In genomic region chr17:59829217-59830006, GRCh38 we compare ENCODE assay signal across 8 cellular contexts.
DNase-seq lines count a peak whose midpoint lies in the region; ATAC-seq and TF ChIP-seq lines count a peak whose summit lies in the region.

No MANE protein-coding gene starts in this region.

- H3K27me3 Mint-ChIP-seq in activated naive CD8-positive, alpha-beta T cell treated with anti-CD3 and anti-CD28 coated beads, Interleukin-2, amount 10 ng/mL, durations not matched to agents 7 days and 5 days = no peaks in the 10 kb centered on the region

- H3K27ac Mint-ChIP-seq in activated naive CD8-positive, alpha-beta T cell treated with anti-CD3 and anti-CD28 coated beads, Interleukin-2, amount 10 ng/mL, durations not matched to agents 7 days and 5 days = peak overlapping the region; percentile 96

- no peak for TF ChIP-seq POLR2A in stomach (IDR thresholded peaks at IDR 0.05)

- peak overlapping the region in 1 of 4 donors; percentile 20 for H3K4me3 ChIP-seq in stomach

- H3K36me3 ChIP-seq in stomach = no peaks in the 10 kb centered on the region

- no peaks in the 10 kb centered on the region for H3K9me3 Mint-ChIP-seq in activated naive CD8-positive, alpha-beta T cell treated with anti-CD3 and anti-CD28 coated beads, Interleukin-2, amount 10 ng/mL, durations not matched to agents 7 days and 5 days

- WGBS in stomach, 5 donors = 14 to 28% (median 22%) methylated on average over 4 of the region's 4 CpGs

- intact Hi-C loops in stomach (cut with DNase I; ENCODE audit: low total_unique reads) = no loop called here

- POLR2A ChIA-PET in activated naive CD8-positive, alpha-beta T cell treated with anti-CD3 and anti-CD28 coated beads, Interleukin-2, amount 10 ng/mL, durations not matched to agents 7 days and 5 days (lab: Charles Lee) = interaction anchor here (0.5 to 8.9 kb wide), 6 partner anchors 10 to 76 kb away, joined by 3 to 158 read pairs (median 4); no protein-coding TSS in a partner anchor

- TF ChIP-seq EP300 in stomach (IDR thresholded peaks at IDR 0.05) = no peak

- peaks cover 5% of the 10 kb centered on the region for H3K36me3 Mint-ChIP-seq in activated naive CD8-positive, alpha-beta T cell treated with anti-CD3 and anti-CD28 coated beads, Interleukin-2, amount 10 ng/mL, durations not matched to agents 7 days and 5 days

- DNase-seq in DMS153 treated with DMSO at 0.1 percent for 48 hours (lab: John Stamatoyannopoulos, UW; ENCODE audit: unreplicated experiment) (peak; percentile 98), NCI-H524 (lab: John Stamatoyannopoulos, UW) (peak; percentile 91 to 97), hepatic stellate cell (ENCODE audit: low spot score) (peak; percentile 70), stomach (no peak), globus pallidus (ENCODE audit: low spot score) (no peak)
- no peak for DNase-seq in activated naive CD8-positive, alpha-beta T cell treated with anti-CD3 and anti-CD28 coated beads, Interleukin-2, amount 10 ng/mL, durations not matched to agents 7 days and 5 days

- ATAC-seq in GM19351 (IDR thresholded peaks at IDR 0.05; ENCODE audit: unreplicated experiment) (peak; percentile 76), HG03432 (IDR thresholded peaks at IDR 0.05; ENCODE audit: unreplicated experiment) (peak; percentile 76)
- peak; percentile 88 for ATAC-seq in activated naive CD8-positive, alpha-beta T cell treated with anti-CD3 and anti-CD28 coated beads, Interleukin-2, amount 10 ng/mL, durations not matched to agents 7 days and 5 days (ENCODE audit: low read depth)

- peaks cover 42 to 89% (median 59%) of the 10 kb centered on the region in 4 donors for H3K4me1 ChIP-seq in stomach

- H3K4me3 Mint-ChIP-seq in activated naive CD8-positive, alpha-beta T cell treated with anti-CD3 and anti-CD28 coated beads, Interleukin-2, amount 10 ng/mL, durations not matched to agents 7 days and 5 days = peak overlapping the region; percentile 82

- H3K27me3 ChIP-seq in stomach = no peaks in the 10 kb centered on the region

- peaks cover 66% of the 10 kb centered on the region for H3K4me1 Mint-ChIP-seq in activated naive CD8-positive, alpha-beta T cell treated with anti-CD3 and anti-CD28 coated beads, Interleukin-2, amount 10 ng/mL, durations not matched to agents 7 days and 5 days

- no peaks in the 10 kb centered on the region for H3K9me3 ChIP-seq in stomach

- peak overlapping the region; percentile 13 to 87 (median 84) for H3K27ac ChIP-seq in stomach

- TF ChIP-seq CTCF in stomach (IDR thresholded peaks at IDR 0.05) = no peak

Comparison
In these comparisons a context has a peak if more than half of its experiments do, and no peak if none do; other contexts are left out.
1. DNase-seq: peak in DMS153 treated with DMSO at 0.1 percent for 48 hours (single experiment), NCI-H524 (2 of 2) and hepatic stellate cell (single experiment); none in activated naive CD8-positive, alpha-beta T cell treated with anti-CD3 and anti-CD28 coated beads, Interleukin-2, amount 10 ng/mL, durations not matched to agents 7 days and 5 days (single experiment), stomach (single experiment) and globus pallidus (single experiment).
2. Peak in every context shown above with its lines, with median percentiles within 50 percentile points of each other: ATAC-seq.